8 cellular contexts compared by ENCODE assay signal in genomic region chr6:10465633-10466499, GRCh38. TPM values are rescaled to one million over a fixed set of nuclear protein-coding genes. Genes with fewer than 3 reads are reported as not detected.
DNase-seq lines count a peak whose midpoint lies in the region; ATAC-seq and TF ChIP-seq lines count a peak whose summit lies in the region.

No MANE protein-coding gene starts in this region.

- H3K27ac ChIP-seq in hepatocyte, result no peak overlapping the region

- H3K4me3 ChIP-seq in hepatocyte, result no peak overlapping the region

- H3K9me2 ChIP-seq in hepatocyte (replicated peaks; ENCODE audit: insufficient read depth), result no peaks in the 10 kb centered on the region

- no peak overlapping the region for H3K4me2 ChIP-seq in hepatocyte

- TF ChIP-seq CTCF in hepatocyte (IDR thresholded peaks at IDR 0.05; ENCODE audit: poor library complexity), result peak; percentile 57

- H4K20me1 ChIP-seq in hepatocyte (ENCODE audit: insufficient read depth, poor library complexity, severe bottlenecking), result no peaks in the 10 kb centered on the region

- ATAC-seq in HG03460 (IDR thresholded peaks at IDR 0.05; ENCODE audit: unreplicated experiment) (peak; percentile 63), GM21447 (IDR thresholded peaks at IDR 0.05; ENCODE audit: unreplicated experiment) (no peak), HG02884 (IDR thresholded peaks at IDR 0.05; ENCODE audit: unreplicated experiment) (no peak)

- no peak overlapping the region for H2AFZ ChIP-seq in hepatocyte

- H3K79me2 ChIP-seq in hepatocyte, result no peaks in the 10 kb centered on the region

- H3K4me1 ChIP-seq in hepatocyte (ENCODE audit: insufficient read depth), result no peaks in the 10 kb centered on the region

- no peaks in the 10 kb centered on the region for H3K36me3 ChIP-seq in hepatocyte (replicated peaks; ENCODE audit: insufficient read depth, low read depth)

- DNase-seq in NCI-H2081 (lab: John Stamatoyannopoulos, UW), result peak; percentile 17 to 30
- DNase-seq in NCI-H2081 treated with DMSO at 0.1 percent for 48 hours (lab: John Stamatoyannopoulos, UW), result no peak
- peak; percentile 16 for DNase-seq in SKM-1 (lab: John Stamatoyannopoulos, UW; ENCODE audit: unreplicated experiment)
- peak; percentile 76 for DNase-seq in hepatocyte (ENCODE audit: low spot score)
- no peak for DNase-seq in activated CD4-positive, CD25-positive, alpha-beta regulatory T cell treated with anti-CD3 and anti-CD28 coated beads, Interleukin-2, amount 50 U/mL, for 72 hours

- no peaks in the 10 kb centered on the region for H3K9me3 ChIP-seq in hepatocyte (ENCODE audit: low read depth)

- H3K27me3 ChIP-seq in hepatocyte, result no peaks in the 10 kb centered on the region

- WGBS in hepatocyte (ENCODE audit: low lambda C conversion rate, missing lambda C conversion rate), result 78% methylated on average over 18 of the region's 20 CpGs

RNA-seq across cellular contexts. Expression of gene TFAP2A, which starts 51.0 kb away (rescaled TPM):
- total RNA-seq in hepatocyte, result 6.2 TPM in 2 replicates
- 14.9 and 17.5 TPM in 2 replicates for polyA plus RNA-seq in hepatocyte

RNA-seq across cellular contexts. Expression of gene GCNT2, which starts 55.3 kb away (rescaled TPM):
- 36.4 and 39.3 TPM in 2 replicates for total RNA-seq in hepatocyte
- polyA plus RNA-seq in hepatocyte, result 16.3 and 25.9 TPM in 2 replicates

Comparison
In these comparisons a context has a peak if more than half of its experiments do, and no peak if none do; other contexts are left out.
1. DNase-seq: peak in NCI-H2081 (2 of 2), SKM-1 (single experiment) and hepatocyte (single experiment); none in NCI-H2081 treated with DMSO at 0.1 percent for 48 hours (single experiment) and activated CD4-positive, CD25-positive, alpha-beta regulatory T cell treated with anti-CD3 and anti-CD28 coated beads, Interleukin-2, amount 50 U/mL, for 72 hours (single experiment).